ENCODE assay signal across 1 cellular context in the genomic region with DNA sequence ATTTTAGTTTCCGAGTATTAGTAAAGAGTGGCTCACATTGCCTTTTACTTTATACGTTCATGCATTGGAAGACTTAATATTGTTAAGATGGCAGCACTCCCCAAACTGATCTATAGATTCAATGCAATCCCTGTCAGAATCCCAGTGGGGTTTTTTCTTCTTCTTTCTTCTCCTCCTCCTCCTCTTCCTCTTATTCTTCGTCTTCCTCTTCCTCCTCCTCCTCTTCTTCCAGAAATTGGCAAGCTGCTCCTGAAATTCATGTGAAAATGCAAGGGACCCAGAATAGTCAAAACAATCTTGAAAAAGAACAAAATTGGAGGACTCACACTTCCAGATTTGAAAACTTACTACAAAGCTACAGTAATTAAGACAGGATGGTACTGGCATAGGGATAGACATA.
TF ChIP-seq lines count a peak whose summit lies in the region.

No MANE protein-coding gene starts in this region.

TF ChIP-seq in A549, 52 proteins besides CTCF, POLR2A, EP300 and RAD21:
- TF ChIP-seq CHD2 (IDR thresholded peaks at IDR 0.05; ENCODE audit: low read length, partially characterized antibody) (no peak), HOXB13 (CRISPR knock-in tag; IDR thresholded peaks at IDR 0.05; ENCODE audit: low read depth) (no peak), FOSB (CRISPR knock-in tag; IDR thresholded peaks at IDR 0.05) (no peak), HEYL (CRISPR knock-in tag; IDR thresholded peaks at IDR 0.05) (no peak), ZC3H11A (IDR thresholded peaks at IDR 0.05) (no peak), HOXA7 (CRISPR knock-in tag; IDR thresholded peaks at IDR 0.05) (no peak), CBX8 (IDR thresholded peaks at IDR 0.05) (no peak), HDAC2 (IDR thresholded peaks at IDR 0.05) (no peak), KDM5A (IDR thresholded peaks at IDR 0.05) (no peak)
